In the genomic region with DNA sequence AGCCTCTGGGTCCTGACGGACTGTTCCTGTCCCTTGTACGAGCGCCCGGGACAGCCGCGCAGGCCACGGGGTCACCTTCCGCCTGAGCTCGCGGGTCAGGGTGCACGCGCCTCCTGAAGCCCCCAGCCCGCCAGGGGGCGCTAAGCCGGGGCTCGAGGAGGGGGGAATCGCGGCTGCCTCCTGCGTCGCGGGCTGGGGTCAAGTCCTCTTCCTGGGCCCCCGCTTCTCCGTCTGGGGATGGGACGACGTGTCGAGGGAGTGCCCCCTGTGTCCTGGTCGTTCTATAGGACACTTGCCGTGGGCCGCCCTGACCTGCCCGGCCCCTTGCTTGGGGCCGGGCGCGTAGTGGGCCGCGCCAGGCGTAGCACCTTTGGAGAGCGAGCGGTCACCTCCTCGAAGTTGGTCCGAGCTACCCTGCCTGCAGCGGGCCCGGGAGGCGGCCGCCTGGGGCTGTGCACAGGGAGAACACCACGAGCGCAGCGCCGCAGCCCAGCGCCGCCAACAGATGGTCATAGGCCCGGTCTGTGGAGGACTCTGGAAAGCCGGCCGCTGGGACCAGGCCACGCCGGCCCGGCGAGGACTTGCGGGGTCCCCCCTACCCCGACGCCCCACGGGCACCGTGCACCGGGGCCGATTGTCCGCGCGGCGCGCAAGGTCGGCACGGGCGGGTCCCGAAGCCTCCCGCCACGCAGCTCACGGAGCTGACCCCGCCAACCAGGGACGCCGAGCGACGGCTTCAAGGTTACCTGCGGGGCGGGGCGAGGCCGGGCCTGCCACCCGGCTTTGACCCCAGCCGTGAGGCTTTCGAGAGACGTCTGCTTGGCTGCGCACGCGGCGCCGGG, we compare ENCODE assay signal across 8 cellular contexts. TPM values are rescaled to one million over a fixed set of nuclear protein-coding genes. Genes with fewer than 3 reads are reported as not detected.
DNase-seq lines count a peak whose midpoint lies in the region; ATAC-seq lines count a peak whose summit lies in the region.

No MANE protein-coding gene starts in this region.

- H3K79me2 ChIP-seq in mesendoderm (ENCODE audit: control insufficient read depth, insufficient read depth, low read length) = no peaks in the 10 kb centered on the region

- no CpG with 5 or more reads among the region's 94 CpGs for WGBS in mesendoderm (ENCODE audit: extremely low coverage, insufficient coverage, low lambda C conversion rate)

- H3K4ac ChIP-seq in mesendoderm (ENCODE audit: low read depth, low read length) = no peak overlapping the region

- H2AK5ac ChIP-seq in mesendoderm (ENCODE audit: low read length) = no peak overlapping the region

- peak overlapping the region; percentile 63 for H3K4me3 ChIP-seq in effector memory CD4-positive, alpha-beta T cell (ENCODE audit: insufficient read depth, low read depth, low read length, poor library complexity, severe bottlenecking)
- H3K4me3 ChIP-seq in mesendoderm (ENCODE audit: low read length) = no peak overlapping the region

- H3K4me1 Mint-ChIP-seq in activated CD4-positive, alpha-beta memory T cell treated with anti-CD3 and anti-CD28 coated beads for 36 hours (ENCODE audit: low read depth) = peaks cover 14% of the 10 kb centered on the region

- H3K18ac ChIP-seq in mesendoderm (ENCODE audit: low read length) = no peak overlapping the region

- H3K9me3 Mint-ChIP-seq in activated CD4-positive, alpha-beta memory T cell treated with anti-CD3 and anti-CD28 coated beads for 36 hours = no peaks in the 10 kb centered on the region

- peak overlapping the region; percentile 58 for H3K9ac ChIP-seq in mesendoderm (ENCODE audit: low read length)

- peak overlapping the region; percentile 64 for H3K4me3 Mint-ChIP-seq in activated CD4-positive, alpha-beta memory T cell treated with anti-CD3 and anti-CD28 coated beads for 36 hours

- CTCF ChIA-PET in activated CD4-positive, alpha-beta memory T cell treated with anti-CD3 and anti-CD28 coated beads for 36 hours (lab: Charles Lee) = interaction anchor here (0.6 to 8.2 kb wide), 51 partner anchors 10 to 1095 kb away, joined by 3 to 241 read pairs (median 4); a partner anchor contains a TSS

- no peak overlapping the region for H4K8ac ChIP-seq in mesendoderm (ENCODE audit: low read depth, low read length)

- peak overlapping the region; percentile 66 for H3K4me2 ChIP-seq in mesendoderm (ENCODE audit: low read length)

- H4K5ac ChIP-seq in mesendoderm (ENCODE audit: low read length) = no peak overlapping the region

- peaks cover 47% of the 10 kb centered on the region for H3K4me1 ChIP-seq in effector memory CD4-positive, alpha-beta T cell (ENCODE audit: control insufficient read depth, insufficient read depth, low read length, poor library complexity, severe bottlenecking)
- H3K4me1 ChIP-seq in mesendoderm (ENCODE audit: control insufficient read depth, low read depth, low read length) = peaks cover 4% of the 10 kb centered on the region

- peaks cover 48% of the 10 kb centered on the region for H3K27me3 Mint-ChIP-seq in activated CD4-positive, alpha-beta memory T cell treated with anti-CD3 and anti-CD28 coated beads for 36 hours

- no peak overlapping the region for H2BK120ac ChIP-seq in mesendoderm (ENCODE audit: low read depth, low read length)

- H3K27ac ChIP-seq in effector memory CD4-positive, alpha-beta T cell (ENCODE audit: insufficient read depth, low read length, poor library complexity, severe bottlenecking) = no peak overlapping the region
- H3K27ac ChIP-seq in mesendoderm (ENCODE audit: low read depth, low read length) = no peak overlapping the region

- no peak overlapping the region for H3K23ac ChIP-seq in mesendoderm (ENCODE audit: low read length)

- no peak overlapping the region for H2BK15ac ChIP-seq in mesendoderm (replicated peaks; ENCODE audit: low read depth)

- H3K36me3 Mint-ChIP-seq in activated CD4-positive, alpha-beta memory T cell treated with anti-CD3 and anti-CD28 coated beads for 36 hours = no peaks in the 10 kb centered on the region

- H3K27me3 ChIP-seq in effector memory CD4-positive, alpha-beta T cell (replicated peaks; ENCODE audit: control insufficient read depth, insufficient read depth, low read length, poor library complexity, severe bottlenecking) = peaks cover 25% of the 10 kb centered on the region
- H3K27me3 ChIP-seq in mesendoderm (ENCODE audit: insufficient read depth, low read length, poor library complexity) = peaks cover 52% of the 10 kb centered on the region

- POLR2A ChIA-PET in activated CD4-positive, alpha-beta memory T cell treated with anti-CD3 and anti-CD28 coated beads for 36 hours (lab: Charles Lee) = interaction anchor here (1.3 kb wide), 1 partner anchor 26 kb away, joined by 3 read pairs; no protein-coding TSS in a partner anchor

- peak; percentile 74 for DNase-seq in AG20443 (ENCODE audit: low spot score)
- DNase-seq in NCI-H510A treated with DMSO at 0.1 percent for 48 hours (lab: John Stamatoyannopoulos, UW) = peak; percentile 55
- peak; percentile 82 for DNase-seq in activated CD4-positive, alpha-beta memory T cell treated with anti-CD3 and anti-CD28 coated beads for 36 hours
- peak; percentile 44 to 66 (median 55) for DNase-seq in effector memory CD4-positive, alpha-beta T cell
- DNase-seq in mesendoderm = peak; percentile 78
- DNase-seq in stimulated activated CD8-positive, alpha-beta memory T cell treated with anti-CD3 and anti-CD28 coated beads, Interleukin-12 subunit alpha, Interleukin-12 subunit beta, amount 100 ng/mL, for 4 hours (ENCODE audit: low read depth) = peak; percentile 55
- DNase-seq in cerebellar nuclear complex (lab: John Stamatoyannopoulos, UW) = no peak

- intact Hi-C loops in activated CD4-positive, alpha-beta memory T cell treated with anti-CD3 and anti-CD28 coated beads for 36 hours (cut with micrococcal nuclease) = loop anchor here (1.0 to 10.0 kb wide), 4 partner anchors 109 to 312 kb away; no protein-coding TSS in a partner anchor

- no peaks in the 10 kb centered on the region for H3K36me3 ChIP-seq in effector memory CD4-positive, alpha-beta T cell (ENCODE audit: control insufficient read depth, insufficient read depth, low read length)
- no peaks in the 10 kb centered on the region for H3K36me3 ChIP-seq in mesendoderm (ENCODE audit: control insufficient read depth, insufficient read depth, low read length)

- no peak overlapping the region for H2BK5ac ChIP-seq in mesendoderm (ENCODE audit: low read length)

- no peak overlapping the region for H3K27ac Mint-ChIP-seq in activated CD4-positive, alpha-beta memory T cell treated with anti-CD3 and anti-CD28 coated beads for 36 hours

- no peaks in the 10 kb centered on the region for H3K9me3 ChIP-seq in effector memory CD4-positive, alpha-beta T cell (ENCODE audit: control insufficient read depth, low read length)

- ATAC-seq in GM21723 (IDR thresholded peaks at IDR 0.05; ENCODE audit: unreplicated experiment) = peak; percentile 43

- no peaks in the 10 kb centered on the region for H3K79me1 ChIP-seq in mesendoderm (ENCODE audit: low read length)

- peak overlapping the region; percentile 67 for H3K56ac ChIP-seq in mesendoderm (ENCODE audit: low read length)

RNA-seq across cellular contexts. Expression of a gene that starts 2.7 kb away (rescaled TPM):
- not detected for total RNA-seq in activated CD4-positive, alpha-beta memory T cell treated with anti-CD3 and anti-CD28 coated beads for 36 hours
- 0.14 TPM for polyA plus RNA-seq in mesendoderm (2013, experiment 1 of 2)
- 0.20 TPM for polyA plus RNA-seq in mesendoderm (2013, experiment 2 of 2)

Comparison
In these comparisons a context has a peak if more than half of its experiments do, and no peak if none do; other contexts are left out.
1. DNase-seq: peak in AG20443 (single experiment), NCI-H510A treated with DMSO at 0.1 percent for 48 hours (single experiment), activated CD4-positive, alpha-beta memory T cell treated with anti-CD3 and anti-CD28 coated beads for 36 hours (single experiment), effector memory CD4-positive, alpha-beta T cell (3 of 3), mesendoderm (single experiment) and stimulated activated CD8-positive, alpha-beta memory T cell treated with anti-CD3 and anti-CD28 coated beads, Interleukin-12 subunit alpha, Interleukin-12 subunit beta, amount 100 ng/mL, for 4 hours (single experiment); none in cerebellar nuclear complex (0 of 2).